In genomic region chr15:76191539-76192244, GRCh38 we compare ENCODE assay signal across 15 cellular contexts.
DNase-seq lines count a peak whose midpoint lies in the region; TF ChIP-seq lines count a peak whose summit lies in the region.
"Had no signal": no experiment of that assay in that cellular context is flagged by ENCODE, and none has a peak within 500 bp of the region (broad histone marks: within the 10 kb centered on the region; RNA-seq: fewer than 3 reads in every experiment).

No MANE protein-coding gene starts in this region.

- no peaks in the 10 kb centered on the region for H3K27me3 ChIP-seq in MM.1S (replicated peaks; ENCODE audit: insufficient read depth, low read length)

- H3K4me3 ChIP-seq in MM.1S (ENCODE audit: low read length): no peak overlapping the region
- H3K4me3 ChIP-seq: Peyer's patch, upper lobe of left lung had no signal

- no peak for TF ChIP-seq CTCF in MM.1S (IDR thresholded peaks at IDR 0.05; ENCODE audit: low read length)

- no peaks in the 10 kb centered on the region for H3F3A ChIP-seq in MM.1S (ENCODE audit: insufficient read depth, low read length)

- H3K36me3 ChIP-seq in MM.1S (replicated peaks; ENCODE audit: insufficient read depth, low read length): no peaks in the 10 kb centered on the region
- H3K36me3 ChIP-seq: breast epithelium, Peyer's patch, upper lobe of left lung had no signal

- H3K9ac ChIP-seq in MM.1S (ENCODE audit: low read length): no peak overlapping the region

- H2AFZ ChIP-seq in MM.1S (ENCODE audit: low read length): peak overlapping the region; percentile 63

- H3K79me2 ChIP-seq in MM.1S (ENCODE audit: low read length): no peaks in the 10 kb centered on the region

- in situ Hi-C loops in G401 (cut with HindIII; ENCODE audit: low sequenced_read_pairs): no loop called here

- H3K27ac ChIP-seq in MM.1S (ENCODE audit: low read length) (no peak overlapping the region), caudate nucleus (ENCODE audit: low read depth, low read length) (no peak overlapping the region)
- H3K27ac ChIP-seq: breast epithelium, coronary artery, Peyer's patch, upper lobe of left lung had no signal

- H3K9me3 ChIP-seq in MM.1S (replicated peaks; ENCODE audit: insufficient read depth, low read length): no peaks in the 10 kb centered on the region
- H3K9me3 ChIP-seq: breast epithelium, Peyer's patch, upper lobe of left lung had no signal

- H4K20me1 ChIP-seq in MM.1S (ENCODE audit: insufficient read depth, low read length): no peaks in the 10 kb centered on the region

- H3K4me1 ChIP-seq in MM.1S (ENCODE audit: low read length): peaks cover 6% of the 10 kb centered on the region; the same call in 1 of the 2 replicates

- peak; percentile 19 for DNase-seq in stimulated activated CD4-positive, alpha-beta T cell treated with anti-CD3 and anti-CD28 coated beads, Interleukin-15, amount 100 ng/mL, for 24 hours
- DNase-seq in stimulated activated CD4-positive, alpha-beta T cell treated with anti-CD3 and anti-CD28 coated beads, Interleukin-2, amount 100 ng/mL, for 48 hours: no peak
- DNase-seq in MM.1S: no peak
- peak; percentile 23 for DNase-seq in dermis blood vessel endothelial cell
- DNase-seq in G401 (ENCODE audit: low spot score): no peak
- no peak for DNase-seq in HK-2 (ENCODE audit: unreplicated experiment)
- DNase-seq in HuH-7 (ENCODE audit: low spot score): no peak
- no peak for DNase-seq in caudate nucleus (lab: John Stamatoyannopoulos, UW)
- DNase-seq: ACHN; activated CD8-positive, alpha-beta T cell treated with anti-CD3 and anti-CD28 coated beads, Interleukin-2, amount 10 ng/mL, durations not matched to agents 7 days and 5 days; NCI-H2029 treated with DMSO at 0.1 percent for 48 hours had no signal

- H3K4me2 ChIP-seq in MM.1S (ENCODE audit: low read depth, low read length): peak overlapping the region; percentile 56; the same call in 1 of the 2 replicates

- H3K9me2 ChIP-seq in MM.1S (replicated peaks; ENCODE audit: insufficient read depth, low read length): no peaks in the 10 kb centered on the region

Comparison
In these comparisons a context has a peak if more than half of its experiments do, and no peak if none do; other contexts are left out.
1. DNase-seq: peak in stimulated activated CD4-positive, alpha-beta T cell treated with anti-CD3 and anti-CD28 coated beads, Interleukin-15, amount 100 ng/mL, for 24 hours (single experiment) and dermis blood vessel endothelial cell (single experiment); none in stimulated activated CD4-positive, alpha-beta T cell treated with anti-CD3 and anti-CD28 coated beads, Interleukin-2, amount 100 ng/mL, for 48 hours (0 of 2), MM.1S (single experiment), G401 (single experiment), HK-2 (single experiment), HuH-7 (single experiment) and caudate nucleus (0 of 61).